In the genomic region with DNA sequence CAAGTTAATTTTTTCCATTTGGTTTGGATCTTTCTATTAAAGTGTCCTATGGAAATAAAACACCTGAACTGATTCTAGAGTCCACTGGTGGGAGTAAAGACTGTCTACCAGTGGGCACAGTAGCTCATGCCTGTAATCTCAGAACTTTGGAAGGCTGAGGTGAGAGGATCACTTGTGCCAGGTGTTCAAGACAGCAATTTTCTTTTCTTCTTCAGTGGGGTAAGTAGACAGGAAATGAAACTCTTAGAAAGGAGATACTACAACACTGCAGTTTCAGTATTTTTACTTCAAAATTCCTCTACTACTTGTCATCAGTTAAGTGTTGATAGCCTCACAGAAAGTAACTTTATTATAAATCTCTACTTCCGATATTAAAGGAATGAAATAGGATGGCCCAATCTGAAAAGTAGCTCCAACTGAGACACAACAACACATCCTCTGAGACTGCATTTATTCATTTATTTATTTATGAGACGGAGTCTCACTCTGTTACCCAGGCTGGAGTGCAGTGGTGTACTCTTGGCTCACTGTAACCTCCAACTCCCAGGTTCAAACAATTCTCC, we compare ENCODE assay signal across 12 cellular contexts.
"Had no signal": no experiment of that assay in that cellular context is flagged by ENCODE, and none has a peak within 500 bp of the region (broad histone marks: within the 10 kb centered on the region; RNA-seq: fewer than 3 reads in every experiment).

No MANE protein-coding gene starts in this region.

- FAIRE-seq: urothelium cell line had no signal

- H3K27ac ChIP-seq: dorsolateral prefrontal cortex, neutrophil, right atrium auricular region, skin epidermis, thyroid gland had no signal

- DNase-seq: anterior cingulate cortex; dorsolateral prefrontal cortex; left cardiac atrium; naive thymus-derived CD8-positive, alpha-beta T cell; posterior cingulate gyrus; thyroid gland had no signal

- H3K4me3 ChIP-seq: dorsolateral prefrontal cortex, lung, right atrium auricular region, skin epidermis, thyroid gland had no signal

- H3K9me3 Mint-ChIP-seq: activated naive CD4-positive, alpha-beta T cell treated with anti-CD3 and anti-CD28 coated beads, Interleukin-2, amount 50 U/mL, for 72 hours; naive thymus-derived CD8-positive, alpha-beta T cell had no signal

- H3K4me3 Mint-ChIP-seq: naive thymus-derived CD8-positive, alpha-beta T cell had no signal

- ATAC-seq: left cardiac atrium; naive thymus-derived CD8-positive, alpha-beta T cell had no signal

- H3K4me1 ChIP-seq: right atrium auricular region, thyroid gland had no signal

- H3K27me3 Mint-ChIP-seq: naive thymus-derived CD8-positive, alpha-beta T cell had no signal

- H3K9me3 ChIP-seq: neutrophil, right atrium auricular region, thyroid gland had no signal

- H3K27me3 ChIP-seq: dorsolateral prefrontal cortex, neutrophil, right atrium auricular region, thyroid gland had no signal

- H3K4me1 Mint-ChIP-seq: naive thymus-derived CD8-positive, alpha-beta T cell had no signal
